ENCODE assay signal across 8 cellular contexts in the genomic region with DNA sequence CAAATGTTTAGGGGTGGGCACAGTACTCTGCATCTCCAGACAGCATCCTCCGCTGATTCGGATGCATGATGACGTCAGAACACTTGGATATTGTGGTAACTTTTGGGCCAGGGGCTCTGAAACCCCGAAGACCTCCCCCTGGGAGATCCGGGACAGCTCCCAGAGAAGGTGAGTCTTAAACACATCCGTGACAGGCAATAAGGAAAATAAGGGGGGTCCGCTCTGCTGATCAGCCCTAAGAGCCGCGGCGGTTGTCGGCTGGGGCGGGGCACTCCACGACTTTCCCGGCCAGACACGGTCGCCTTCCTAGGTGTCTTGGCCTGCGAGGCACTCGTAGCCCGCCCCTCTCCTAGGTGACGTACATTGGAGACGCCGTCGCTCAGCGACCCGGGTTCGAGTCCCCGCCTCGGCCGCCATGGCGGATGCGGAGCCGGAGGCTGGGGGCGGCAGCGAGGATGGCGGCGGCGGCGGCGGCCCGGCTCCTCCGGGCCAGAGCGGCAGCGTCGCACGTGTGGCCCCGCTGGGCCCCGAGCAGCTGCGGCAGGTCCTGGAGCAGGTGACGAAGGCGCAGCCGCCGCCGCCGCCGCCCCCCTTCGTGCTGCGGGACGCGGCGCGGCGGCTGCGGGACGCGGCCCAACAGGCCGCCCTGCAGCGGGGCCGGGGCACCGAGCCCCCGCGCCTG. TPM values are rescaled to one million over a fixed set of nuclear protein-coding genes. Genes with fewer than 3 reads are reported as not detected.
A peak's percentile ranks its signal among the peaks of the same experiment; 100 is the strongest.
DNase-seq lines count a peak whose midpoint lies in the region; ATAC-seq, FAIRE-seq and TF ChIP-seq lines count a peak whose summit lies in the region.

A gene (plus strand): TSS at position 396 of the 682 bp plus-strand sequence. CDS start 20 bp downstream, at position 416.

- H3K4me3 Mint-ChIP-seq in T-cell = peak within 1 kb of the TSS; percentile 94 to 95 (median 94)
- H3K4me3 Mint-ChIP-seq in activated naive CD8-positive, alpha-beta T cell treated with anti-CD3 and anti-CD28 coated beads, Interleukin-2, amount 50 U/mL, for 24 hours = peak within 1 kb of the TSS; percentile 95

- peak within 1 kb of the TSS; percentile 67 for H2BK120ac ChIP-seq in trophoblast cell (ENCODE audit: insufficient read depth, low read length, poor library complexity)

- H2AK5ac ChIP-seq in trophoblast cell (ENCODE audit: low read length) = peak within 1 kb of the TSS; percentile 14

- H3K79me1 ChIP-seq in trophoblast cell (ENCODE audit: low read length) = peaks cover 10% of the 10 kb centered on the region

- TF ChIP-seq POLR2A in GM12891 (IDR thresholded peaks at IDR 0.05; ENCODE audit: low read depth, low read length) (no peak), tibial nerve (IDR thresholded peaks at IDR 0.05) (peak; percentile 26 to 65)

- H3K36me3 ChIP-seq in cardiac muscle cell (no peaks in the 10 kb centered on the region), trophoblast cell (ENCODE audit: control insufficient read depth in 1 of 2, insufficient read depth in 2 of 2, low read length in 2 of 2) (peaks cover 0 to 4% of the 10 kb centered on the region in 2 experiments), tibial nerve (no peaks in the 10 kb centered on the region)

- peak within 1 kb of the TSS; percentile 96 for H3K27ac Mint-ChIP-seq in T-cell
- peak within 1 kb of the TSS; percentile 96 for H3K27ac Mint-ChIP-seq in activated naive CD8-positive, alpha-beta T cell treated with anti-CD3 and anti-CD28 coated beads, Interleukin-2, amount 50 U/mL, for 24 hours

- H4K12ac ChIP-seq in trophoblast cell (ENCODE audit: low read depth, low read length) = peak within 1 kb of the TSS; percentile 69

- H4K91ac ChIP-seq in trophoblast cell (ENCODE audit: low read depth, low read length) = peak within 1 kb of the TSS; percentile 81

- no peaks in the 10 kb centered on the region for H3K9me3 Mint-ChIP-seq in T-cell
- no peaks in the 10 kb centered on the region for H3K9me3 Mint-ChIP-seq in activated naive CD8-positive, alpha-beta T cell treated with anti-CD3 and anti-CD28 coated beads, Interleukin-2, amount 50 U/mL, for 24 hours

- no CpG with 5 or more reads among the region's 71 CpGs for WGBS in trophoblast cell (ENCODE audit: extremely low coverage, insufficient coverage, insufficient read length)
- WGBS in tibial nerve, 2 donors = 1% methylated on average over 45 to 46 of the region's 71 CpGs

- peak; percentile 55 to 87 for TF ChIP-seq EP300 in tibial nerve (IDR thresholded peaks at IDR 0.05)

- DNase-seq in GM12891 (ENCODE audit: insufficient read length, low spot score) = peak; percentile 90
- peak; percentile 93 for DNase-seq in NCI-H1694 (lab: John Stamatoyannopoulos, UW)
- peak; percentile 85 to 96 (median 91) for DNase-seq in T-cell
- peak; percentile 98 for DNase-seq in activated naive CD8-positive, alpha-beta T cell treated with anti-CD3 and anti-CD28 coated beads, Interleukin-2, amount 50 U/mL, for 24 hours
- peak; percentile 88 to 92 for DNase-seq in cardiac muscle cell (ENCODE audit: low read depth in 1 of 2, low spot score in 1 of 2)
- peak; percentile 86 to 90 for DNase-seq in trophoblast cell
- peak; percentile 85 to 89 for DNase-seq in tibial nerve (ENCODE audit: low spot score in 2 of 2)

- H3K79me2 ChIP-seq in trophoblast cell (ENCODE audit: control insufficient read depth, insufficient read depth, low read length, poor library complexity) = peaks cover 8% of the 10 kb centered on the region

- ATAC-seq in HG02798 (IDR thresholded peaks at IDR 0.05; ENCODE audit: poor library complexity, unreplicated experiment) = peak; percentile 62
- peak; percentile 71 to 76 (median 74) for ATAC-seq in T-cell (replicated peaks in 1 of 4)
- ATAC-seq in activated naive CD8-positive, alpha-beta T cell treated with anti-CD3 and anti-CD28 coated beads, Interleukin-2, amount 50 U/mL, for 24 hours = peak; percentile 76

- no peaks in the 10 kb centered on the region for H3K36me3 Mint-ChIP-seq in T-cell
- H3K36me3 Mint-ChIP-seq in activated naive CD8-positive, alpha-beta T cell treated with anti-CD3 and anti-CD28 coated beads, Interleukin-2, amount 50 U/mL, for 24 hours (ENCODE audit: low read depth) = peaks cover 2% of the 10 kb centered on the region

- peak within 1 kb of the TSS; percentile 97 for H3K9ac ChIP-seq in trophoblast cell (ENCODE audit: low read length)

- H3K4me1 Mint-ChIP-seq in T-cell = peaks cover 45 to 67% (median 63%) of the 10 kb centered on the region in 3 donors
- peaks cover 64% of the 10 kb centered on the region for H3K4me1 Mint-ChIP-seq in activated naive CD8-positive, alpha-beta T cell treated with anti-CD3 and anti-CD28 coated beads, Interleukin-2, amount 50 U/mL, for 24 hours

- peak within 1 kb of the TSS; percentile 81 for H3K4me2 ChIP-seq in trophoblast cell (ENCODE audit: low read length)

- peaks cover 0 to 2% of the 10 kb centered on the region in 2 donors for H3K27me3 Mint-ChIP-seq in T-cell
- no peaks in the 10 kb centered on the region for H3K27me3 Mint-ChIP-seq in activated naive CD8-positive, alpha-beta T cell treated with anti-CD3 and anti-CD28 coated beads, Interleukin-2, amount 50 U/mL, for 24 hours

- TF ChIP-seq CTCF in cardiac muscle cell (IDR thresholded peaks at IDR 0.05; ENCODE audit: low read depth, low read length) (no peak), tibial nerve (IDR thresholded peaks at IDR 0.05) (peak in 1 of 5 experiments; percentile 36)

- CTCF ChIA-PET in T-cell (lab: Charles Lee) = interaction anchor here (1.2 to 1.5 kb wide), 2 partner anchors 14 to 15 kb away, joined by 3 read pairs; no protein-coding TSS in a partner anchor

- H3K9me3 ChIP-seq in cardiac muscle cell (ENCODE audit: low read depth) (no peaks in the 10 kb centered on the region), trophoblast cell (ENCODE audit: insufficient read depth, low read depth, low read length) (no peaks in the 10 kb centered on the region), tibial nerve (no peaks in the 10 kb centered on the region)

- peak within 1 kb of the TSS; percentile 71 for H3K18ac ChIP-seq in trophoblast cell (ENCODE audit: low read length)

- peak within 1 kb of the TSS; percentile 82 for H3K14ac ChIP-seq in trophoblast cell (ENCODE audit: low read length)

- peak within 1 kb of the TSS; percentile 21 for H2BK12ac ChIP-seq in trophoblast cell (ENCODE audit: low read length)

- H3K4me1 ChIP-seq in cardiac muscle cell (ENCODE audit: low read depth) = peaks cover 8% of the 10 kb centered on the region
- peaks cover 8 to 11% of the 10 kb centered on the region in 2 experiments for H3K4me1 ChIP-seq in trophoblast cell (ENCODE audit: control insufficient read depth in 1 of 2, insufficient read depth in 2 of 2, low read length in 2 of 2)
- H3K4me1 ChIP-seq in tibial nerve = peaks cover 0 to 68% (median 14%) of the 10 kb centered on the region in 4 donors

- H3K23ac ChIP-seq in trophoblast cell (ENCODE audit: low read length) = no peak within 1 kb of the TSS

- peak within 1 kb of the TSS; percentile 73 for H3K4me3 ChIP-seq in cardiac muscle cell
- H3K4me3 ChIP-seq in trophoblast cell (ENCODE audit: low read depth, low read length) = peak within 1 kb of the TSS; percentile 83
- peak within 1 kb of the TSS; percentile 64 to 88 (median 72) for H3K4me3 ChIP-seq in tibial nerve

- peak within 1 kb of the TSS; percentile 67 for H2BK5ac ChIP-seq in trophoblast cell (ENCODE audit: low read depth, low read length, poor library complexity)

- H3K4ac ChIP-seq in trophoblast cell (ENCODE audit: low read depth, low read length) = peak within 1 kb of the TSS; percentile 60

- peak within 1 kb of the TSS; percentile 92 for H3K27ac ChIP-seq in cardiac muscle cell
- H3K27ac ChIP-seq in trophoblast cell (ENCODE audit: low read depth, low read length) = peak within 1 kb of the TSS; percentile 14
- H3K27ac ChIP-seq in tibial nerve = peak within 1 kb of the TSS; percentile 91 to 98 (median 93)

- H3K27me3 ChIP-seq in cardiac muscle cell (no peaks in the 10 kb centered on the region), trophoblast cell (ENCODE audit: insufficient read depth, low read length) (no peaks in the 10 kb centered on the region), tibial nerve (no peaks in the 10 kb centered on the region)

- POLR2A ChIA-PET in T-cell (lab: Charles Lee) = interaction anchor here (0.6 to 1.6 kb wide), 4 partner anchors 11 to 162 kb away, joined by 3 to 7 read pairs (median 6); a partner anchor contains a TSS

- H4K8ac ChIP-seq in trophoblast cell (ENCODE audit: low read depth, low read length) = peak within 1 kb of the TSS; percentile 95

- FAIRE-seq in GM12891 (lab: Jason Lieb, UNC) = peak; percentile 90

- H2AFZ ChIP-seq in trophoblast cell (ENCODE audit: insufficient read depth, low read length, poor library complexity) = peak within 1 kb of the TSS; percentile 67

TF ChIP-seq in GM12891, 5 proteins besides CTCF, POLR2A, EP300 and RAD21:
- TF ChIP-seq PAX5 (IDR thresholded peaks at IDR 0.05; ENCODE audit: insufficient read depth, low read length, severe bottlenecking) (peak; percentile 17), POU2F2 (IDR thresholded peaks at IDR 0.05; ENCODE audit: low read depth, low read length) (no peak)
TF ChIP-seq in GM12891: peak in this region for 1.

RNA-seq across cellular contexts. Expression of the gene that starts here (rescaled TPM):
- polyA plus RNA-seq in GM12891 (2012; ENCODE audit: low read depth, missing spikeins) = 9.7 TPM
- total RNA-seq in T-cell = 10 to 100 TPM; 17.9 to 24.6 (median 19.9) TPM
- 15.6 and 16.9 TPM in 2 replicates for total RNA-seq in cardiac muscle cell
- polyA plus RNA-seq in cardiac muscle cell = 16.1 TPM in 2 replicates
- 4.2 and 4.8 TPM in 2 replicates for polyA plus RNA-seq in trophoblast cell (2013)
- total RNA-seq in tibial nerve = 10 to 100 TPM; 10.6 to 19.9 (median 13.8) TPM

Comparison
In these comparisons a context has a peak if more than half of its experiments do, and no peak if none do; other contexts are left out.
1. Peak in every context shown above with its lines: DNase-seq, ATAC-seq, H3K4me3 ChIP-seq and H3K27ac ChIP-seq.
2. H3K27ac ChIP-seq: peak in every context shown above with its lines; median percentile 93 in tibial nerve; 92 in cardiac muscle cell; 14 in trophoblast cell.